Comparison of ENCODE assay signal across 22 cellular contexts in genomic region chr4:154424810-154425484, GRCh38.
"Had no signal": no experiment of that assay in that cellular context is flagged by ENCODE, and none has a peak within 500 bp of the region (broad histone marks: within the 10 kb centered on the region; RNA-seq: fewer than 3 reads in every experiment).

No MANE protein-coding gene starts in this region.

- H3K4me1 ChIP-seq: colonic mucosa, esophagus squamous epithelium, pancreas, right lobe of liver had no signal

- H3K4me3 ChIP-seq: colonic mucosa, esophagus squamous epithelium, lung, pancreas, right lobe of liver, thoracic aorta, transverse colon had no signal

- H3K9me3 ChIP-seq: colonic mucosa, esophagus squamous epithelium, neutrophil, pancreas, right lobe of liver, thoracic aorta, transverse colon had no signal

- H3K36me3 ChIP-seq: colonic mucosa, esophagus squamous epithelium, neutrophil, pancreas, right lobe of liver, thoracic aorta, transverse colon had no signal

- H3K27ac ChIP-seq: colonic mucosa, esophagus squamous epithelium, neutrophil, pancreas, right lobe of liver, thoracic aorta, transverse colon had no signal

- FAIRE-seq: endometrium, pancreas, small intestine had no signal

- H3K27me3 ChIP-seq: colonic mucosa, esophagus squamous epithelium, neutrophil, right lobe of liver had no signal

- DNase-seq: colonic mucosa; effector memory CD4-positive, alpha-beta T cell; erythroblast; esophagus squamous epithelium; foreskin melanocyte; immature natural killer cell; islet precursor cell; kidney glomerular epithelial cell; left colon; left ventricle myocardium superior; natural killer cell; pancreas; right lobe of liver; small intestine; stimulated activated CD4-positive, alpha-beta T cell treated with anti-CD3 and anti-CD28 coated beads, Interleukin-15, amount 100 ng/mL, for 24 hours; stimulated activated CD4-positive, alpha-beta T cell treated with anti-CD3 and anti-CD28 coated beads, Interleukin-2, amount 100 ng/mL, for 48 hours; stimulated activated naive B cell treated with anti-CD40 and anti-IgM and Interleukin-4, amounts not matched to agents 10 μg/mL and 1 μg/mL and 100 μg/mL, for 72 hours; transverse colon had no signal

- ATAC-seq: left colon, left ventricle myocardium superior, pancreas, right lobe of liver had no signal
